In the genomic region with DNA sequence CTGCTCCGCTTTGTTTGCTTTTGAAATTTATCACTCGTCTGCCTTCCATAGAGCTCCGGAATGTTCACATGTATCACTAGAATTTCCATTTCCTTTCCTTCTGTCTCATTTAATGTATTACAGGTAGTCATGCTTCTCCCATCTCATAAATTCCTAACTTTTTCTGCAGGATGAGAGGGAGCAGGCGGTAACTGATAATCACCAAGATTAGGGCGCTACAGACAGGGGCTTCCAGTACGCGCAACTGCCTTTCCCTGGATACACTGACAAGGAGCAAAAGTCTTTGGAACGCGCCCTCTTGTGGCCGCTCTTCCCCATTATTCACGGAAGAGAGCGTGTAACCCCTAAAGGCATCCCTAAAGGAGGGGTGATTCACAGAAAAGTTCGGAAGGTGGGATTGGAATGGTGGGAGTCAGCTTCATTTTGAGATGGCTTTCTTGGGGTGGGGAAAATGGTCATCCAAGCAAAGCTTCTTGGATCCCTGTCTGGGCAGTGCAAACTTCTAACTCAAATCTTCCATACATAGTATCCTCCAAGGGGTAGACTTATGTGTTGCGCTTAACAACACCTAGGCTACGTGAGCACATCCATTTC, we compare ENCODE assay signal across 8 cellular contexts. TPM values are rescaled to one million over a fixed set of nuclear protein-coding genes. Genes with fewer than 3 reads are reported as not detected.
DNase-seq lines count a peak whose midpoint lies in the region; ATAC-seq and TF ChIP-seq lines count a peak whose summit lies in the region.

No MANE protein-coding gene starts in this region.

- peak; percentile 69 for TF ChIP-seq CTCF in GM12864 (IDR thresholded peaks at IDR 0.05; ENCODE audit: low read depth, low read length, missing control alignments)
- peak; percentile 77 for TF ChIP-seq CTCF in LNCAP (IDR thresholded peaks at IDR 0.05)
- peak; percentile 70 for TF ChIP-seq CTCF in WTC11 (IDR thresholded peaks at IDR 0.05)

- H3K27me3 Mint-ChIP-seq in WTC11 (ENCODE audit: low read depth), result peaks cover 18% of the 10 kb centered on the region

- CTCF ChIA-PET in WTC11 (lab: Charles Lee), result interaction anchor here (1.0 to 3.0 kb wide), 6 partner anchors 9 to 257 kb away, joined by 3 to 16 read pairs (median 4); no protein-coding TSS in a partner anchor

- POLR2A ChIA-PET in WTC11 (lab: Charles Lee), result interaction anchor here (0.6 kb wide), 1 partner anchor 36 kb away, joined by 3 read pairs; no protein-coding TSS in a partner anchor

- ATAC-seq in WTC11, result peak; percentile 68
- ATAC-seq in GM18873 (IDR thresholded peaks at IDR 0.05; ENCODE audit: low FRiP score, unreplicated experiment), result no peak

- peaks cover 67% of the 10 kb centered on the region for H3K4me1 Mint-ChIP-seq in WTC11

- no peak overlapping the region for H3K4me3 Mint-ChIP-seq in WTC11

- peak overlapping the region; percentile 40; the same call in 1 of the 2 replicates for H3K27ac Mint-ChIP-seq in WTC11

- no peaks in the 10 kb centered on the region for H3K36me3 Mint-ChIP-seq in WTC11

- DNase-seq in A172 (ENCODE audit: low spot score) (peak; percentile 93), GM12864 (ENCODE audit: low read depth) (no peak), WTC11 (ENCODE audit: low spot score) (peak; percentile 84), globus pallidus (ENCODE audit: low spot score) (peak; percentile 59), non-pigmented ciliary epithelial cell (ENCODE audit: low read depth) (peak; percentile 68)
- DNase-seq in stimulated activated naive CD4-positive, alpha-beta T cell treated with Interleukin-2 at 50 U/mL for 16 hours (lab: John Stamatoyannopoulos, UW), result no peak

- no peak overlapping the region for H3K4me3 ChIP-seq in GM12864 (ENCODE audit: low read depth, low read length)

- no peaks in the 10 kb centered on the region for H3K9me3 Mint-ChIP-seq in WTC11

TF ChIP-seq in WTC11, 78 proteins besides CTCF, POLR2A, EP300 and RAD21:
- TF ChIP-seq TEAD4 (CRISPR knock-in tag; IDR thresholded peaks at IDR 0.05) (no peak), SP1 (CRISPR knock-in tag; conservative IDR thresholded peaks at IDR 0.05) (no peak), ZNF423 (CRISPR knock-in tag; IDR thresholded peaks at IDR 0.05) (no peak), GTF2I (CRISPR knock-in tag; conservative IDR thresholded peaks at IDR 0.05) (no peak)
- TF ChIP-seq, protein P1, sequence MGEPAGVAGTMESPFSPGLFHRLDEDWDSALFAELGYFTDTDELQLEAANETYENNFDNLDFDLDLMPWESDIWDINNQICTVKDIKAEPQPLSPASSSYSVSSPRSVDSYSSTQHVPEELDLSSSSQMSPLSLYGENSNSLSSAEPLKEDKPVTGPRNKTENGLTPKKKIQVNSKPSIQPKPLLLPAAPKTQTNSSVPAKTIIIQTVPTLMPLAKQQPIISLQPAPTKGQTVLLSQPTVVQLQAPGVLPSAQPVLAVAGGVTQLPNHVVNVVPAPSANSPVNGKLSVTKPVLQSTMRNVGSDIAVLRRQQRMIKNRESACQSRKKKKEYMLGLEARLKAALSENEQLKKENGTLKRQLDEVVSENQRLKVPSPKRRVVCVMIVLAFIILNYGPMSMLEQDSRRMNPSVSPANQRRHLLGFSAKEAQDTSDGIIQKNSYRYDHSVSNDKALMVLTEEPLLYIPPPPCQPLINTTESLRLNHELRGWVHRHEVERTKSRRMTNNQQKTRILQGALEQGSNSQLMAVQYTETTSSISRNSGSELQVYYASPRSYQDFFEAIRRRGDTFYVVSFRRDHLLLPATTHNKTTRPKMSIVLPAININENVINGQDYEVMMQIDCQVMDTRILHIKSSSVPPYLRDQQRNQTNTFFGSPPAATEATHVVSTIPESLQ (CRISPR knock-in tag; IDR thresholded peaks at IDR 0.05), result no peak
- TF ChIP-seq, protein P2, sequence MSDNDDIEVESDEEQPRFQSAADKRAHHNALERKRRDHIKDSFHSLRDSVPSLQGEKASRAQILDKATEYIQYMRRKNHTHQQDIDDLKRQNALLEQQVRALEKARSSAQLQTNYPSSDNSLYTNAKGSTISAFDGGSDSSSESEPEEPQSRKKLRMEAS (CRISPR knock-in tag; IDR thresholded peaks at IDR 0.05), result peak; percentile 28; the same call in 1 of the 2 replicates
- TF ChIP-seq, protein P3, sequence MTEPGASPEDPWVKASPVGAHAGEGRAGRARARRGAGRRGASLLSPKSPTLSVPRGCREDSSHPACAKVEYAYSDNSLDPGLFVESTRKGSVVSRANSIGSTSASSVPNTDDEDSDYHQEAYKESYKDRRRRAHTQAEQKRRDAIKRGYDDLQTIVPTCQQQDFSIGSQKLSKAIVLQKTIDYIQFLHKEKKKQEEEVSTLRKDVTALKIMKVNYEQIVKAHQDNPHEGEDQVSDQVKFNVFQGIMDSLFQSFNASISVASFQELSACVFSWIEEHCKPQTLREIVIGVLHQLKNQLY (CRISPR knock-in tag; IDR thresholded peaks at IDR 0.05), result no peak

RNA-seq across cellular contexts. Expression of a gene that starts 6.5 kb away (rescaled TPM):
- total RNA-seq in A172 (2014; rRNA removed; shearing (Covaris generic)), result 0.34 and 0.53 TPM in 2 replicates
- total RNA-seq in WTC11 (2021), result 0.16 to 1.0 TPM (median 0.44 TPM) in 3 replicates

Comparison
In these comparisons a context has a peak if more than half of its experiments do, and no peak if none do; other contexts are left out.
1. DNase-seq: peak in A172 (single experiment), WTC11 (single experiment), globus pallidus (single experiment) and non-pigmented ciliary epithelial cell (single experiment); none in GM12864 (single experiment) and stimulated activated naive CD4-positive, alpha-beta T cell treated with Interleukin-2 at 50 U/mL for 16 hours (single experiment).
2. Peak in every context shown above with its lines, with median percentiles within 50 percentile points of each other: CTCF ChIP-seq.